Comparison of ENCODE assay signal across 17 cellular contexts in the genomic region with DNA sequence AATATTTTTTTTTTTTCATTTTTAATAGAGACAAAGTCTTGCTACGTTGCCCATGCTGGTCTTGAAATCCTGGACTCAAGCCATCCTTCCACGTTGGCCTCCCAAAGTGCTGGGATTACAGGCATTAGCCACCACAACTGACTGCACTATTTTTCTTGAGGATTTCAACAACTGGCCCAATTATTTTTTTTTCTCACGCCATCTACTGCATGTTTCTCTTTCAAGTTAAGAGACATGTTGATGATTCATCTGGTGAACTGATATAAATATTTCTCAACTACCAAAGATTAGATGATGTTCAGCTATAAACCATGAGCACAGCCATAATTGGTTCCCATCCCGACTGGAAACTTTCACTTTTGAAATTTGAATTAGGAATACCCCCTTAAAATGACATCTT.
DNase-seq lines count a peak whose midpoint lies in the region; ATAC-seq and TF ChIP-seq lines count a peak whose summit lies in the region.
"Had no signal": no experiment of that assay in that cellular context is flagged by ENCODE, and none has a peak within 500 bp of the region (broad histone marks: within the 10 kb centered on the region; RNA-seq: fewer than 3 reads in every experiment).

No MANE protein-coding gene starts in this region.

- no peak overlapping the region for H2AFZ ChIP-seq in mesenchymal stem cell (ENCODE audit: low read depth, low read length)
- H2AFZ ChIP-seq: GM23248 had no signal

- H3K23ac ChIP-seq in mesenchymal stem cell (ENCODE audit: low read length in 2 of 2): no peak overlapping the region

- 74% methylated on average over 3 of the region's 4 CpGs for WGBS in mesenchymal stem cell

- H2BK12ac ChIP-seq in mesenchymal stem cell (ENCODE audit: low read length in 2 of 2): no peak overlapping the region

- intact Hi-C loops in naive thymus-derived CD4-positive, alpha-beta T cell (cut with micrococcal nuclease): no loop called here

- H3K4me3 ChIP-seq in AG09309 (ENCODE audit: control insufficient read depth, low read depth, low read length) (no peak overlapping the region), fibroblast of mammary gland (ENCODE audit: control insufficient read depth, low read depth, low read length) (no peak overlapping the region), mesenchymal stem cell (ENCODE audit: insufficient read depth in 1 of 2, low read depth in 1 of 2, low read length in 2 of 2) (no peak overlapping the region)
- no peak overlapping the region for H3K4me3 ChIP-seq in naive thymus-derived CD4-positive, alpha-beta T cell (ENCODE audit: low read length)
- H3K4me3 ChIP-seq: GM12878, GM23248 had no signal

- no peak overlapping the region for H3K4ac ChIP-seq in mesenchymal stem cell (ENCODE audit: low read depth in 1 of 2, low read length in 2 of 2)

- no peak overlapping the region for H3K27ac Mint-ChIP-seq in stimulated activated naive B cell treated with anti-CD40 and anti-IgM and Interleukin-4, amounts not matched to agents 10 μg/mL and 1 μg/mL and 100 μg/mL, for 72 hours
- no peak overlapping the region for H3K27ac Mint-ChIP-seq in naive thymus-derived CD4-positive, alpha-beta T cell
- H3K27ac Mint-ChIP-seq: CD4-positive, alpha-beta memory T cell had no signal

- H3K27me3 ChIP-seq in mesenchymal stem cell (ENCODE audit: control insufficient read depth in 1 of 2, insufficient read depth in 1 of 2, low read length in 2 of 2): no peaks in the 10 kb centered on the region
- no peaks in the 10 kb centered on the region for H3K27me3 ChIP-seq in naive thymus-derived CD4-positive, alpha-beta T cell (ENCODE audit: control insufficient read depth in 2 of 2, insufficient read depth in 2 of 2, low read length in 2 of 2)
- H3K27me3 ChIP-seq: BE2C had no signal

- ATAC-seq in stimulated activated naive B cell treated with anti-CD40 and anti-IgM and Interleukin-4, amounts not matched to agents 10 μg/mL and 1 μg/mL and 100 μg/mL, for 72 hours (replicated peaks): no peak
- no peak for ATAC-seq in naive thymus-derived CD4-positive, alpha-beta T cell
- ATAC-seq: GM12878, HepG2 had no signal

- peak; percentile 13 for DNase-seq in AG09309 (ENCODE audit: low read depth)
- peak; percentile 5 for DNase-seq in LHCN-M2 (ENCODE audit: low read depth)
- DNase-seq in fibroblast of mammary gland (ENCODE audit: low read depth): peak; percentile 25
- peak; percentile 69 for DNase-seq in mesenchymal stem cell
- no peak for DNase-seq in stimulated activated naive B cell treated with anti-CD40 and anti-IgM and Interleukin-4, amounts not matched to agents 10 μg/mL and 1 μg/mL and 100 μg/mL, for 72 hours
- DNase-seq in NCI-H82 (lab: John Stamatoyannopoulos, UW): no peak
- DNase-seq in naive thymus-derived CD4-positive, alpha-beta T cell: no peak
- no peak for DNase-seq in substantia nigra (lab: John Stamatoyannopoulos, UW)
- DNase-seq: ACHN; BE2C; CD4-positive, alpha-beta memory T cell; DMS79; GM23248; H7 had no signal

- no peak overlapping the region for H3K18ac ChIP-seq in mesenchymal stem cell (ENCODE audit: low read depth in 1 of 2, low read length in 2 of 2)

- H2AK5ac ChIP-seq in mesenchymal stem cell (ENCODE audit: low read length, severe bottlenecking): no peak overlapping the region

- H3K4me1 ChIP-seq in mesenchymal stem cell (ENCODE audit: control insufficient read depth, insufficient read depth, low read depth, low read length): no peaks in the 10 kb centered on the region
- H3K4me1 ChIP-seq in naive thymus-derived CD4-positive, alpha-beta T cell (ENCODE audit: control insufficient read depth in 2 of 2, insufficient read depth in 2 of 2, low read length in 2 of 2): no peaks in the 10 kb centered on the region
- H3K4me1 ChIP-seq: BE2C had no signal

- no peak overlapping the region for H3K4me3 Mint-ChIP-seq in stimulated activated naive B cell treated with anti-CD40 and anti-IgM and Interleukin-4, amounts not matched to agents 10 μg/mL and 1 μg/mL and 100 μg/mL, for 72 hours
- H3K4me3 Mint-ChIP-seq in naive thymus-derived CD4-positive, alpha-beta T cell: no peak overlapping the region
- H3K4me3 Mint-ChIP-seq: CD4-positive, alpha-beta memory T cell had no signal

- no peak overlapping the region for H4K91ac ChIP-seq in mesenchymal stem cell (ENCODE audit: low read length)

- no peaks in the 10 kb centered on the region for H3K27me3 Mint-ChIP-seq in stimulated activated naive B cell treated with anti-CD40 and anti-IgM and Interleukin-4, amounts not matched to agents 10 μg/mL and 1 μg/mL and 100 μg/mL, for 72 hours
- no peaks in the 10 kb centered on the region for H3K27me3 Mint-ChIP-seq in naive thymus-derived CD4-positive, alpha-beta T cell
- H3K27me3 Mint-ChIP-seq: CD4-positive, alpha-beta memory T cell had no signal

- H3K4me1 Mint-ChIP-seq in stimulated activated naive B cell treated with anti-CD40 and anti-IgM and Interleukin-4, amounts not matched to agents 10 μg/mL and 1 μg/mL and 100 μg/mL, for 72 hours: peaks cover 0 to 3% of the 10 kb centered on the region in 2 donors
- H3K4me1 Mint-ChIP-seq in naive thymus-derived CD4-positive, alpha-beta T cell: no peaks in the 10 kb centered on the region
- H3K4me1 Mint-ChIP-seq: CD4-positive, alpha-beta memory T cell had no signal

- H3K9me3 ChIP-seq in mesenchymal stem cell (ENCODE audit: control insufficient read depth, low read length): no peaks in the 10 kb centered on the region
- no peaks in the 10 kb centered on the region for H3K9me3 ChIP-seq in naive thymus-derived CD4-positive, alpha-beta T cell (ENCODE audit: control insufficient read depth in 2 of 3, low read length in 3 of 3)
- H3K9me3 ChIP-seq: BE2C had no signal

- TF ChIP-seq CTCF in AG09309 (IDR thresholded peaks at IDR 0.05; ENCODE audit: control insufficient read depth, insufficient read depth, low read depth, low read length, missing control alignments) (no peak), fibroblast of mammary gland (conservative IDR thresholded peaks at IDR 0.05; ENCODE audit: control insufficient read depth, insufficient read depth, low read depth, low read length) (no peak)

- no peak overlapping the region for H2BK15ac ChIP-seq in mesenchymal stem cell (ENCODE audit: low read depth, poor library complexity, severe bottlenecking)

- H3K27ac ChIP-seq in mesenchymal stem cell (ENCODE audit: low read length, poor library complexity, severe bottlenecking): no peak overlapping the region
- no peak overlapping the region for H3K27ac ChIP-seq in naive thymus-derived CD4-positive, alpha-beta T cell (ENCODE audit: low read depth, low read length)
- no peak overlapping the region for H3K27ac ChIP-seq in substantia nigra (ENCODE audit: low read depth, low read length, poor library complexity, severe bottlenecking)
- H3K27ac ChIP-seq: C4-2B, GM23248 had no signal

- H3K79me1 ChIP-seq in mesenchymal stem cell (replicated peaks; ENCODE audit: low read length, poor library complexity, severe bottlenecking): no peaks in the 10 kb centered on the region

- H3K4me2 ChIP-seq in mesenchymal stem cell (ENCODE audit: low read length, poor library complexity, severe bottlenecking): no peak overlapping the region

- POLR2A ChIA-PET in naive thymus-derived CD4-positive, alpha-beta T cell (lab: Charles Lee): no interaction called here

- H3K14ac ChIP-seq in mesenchymal stem cell (ENCODE audit: low read length in 2 of 2): no peak overlapping the region

- CTCF ChIA-PET in naive thymus-derived CD4-positive, alpha-beta T cell (lab: Charles Lee): no interaction called here

- no peaks in the 10 kb centered on the region for H3K9me3 Mint-ChIP-seq in stimulated activated naive B cell treated with anti-CD40 and anti-IgM and Interleukin-4, amounts not matched to agents 10 μg/mL and 1 μg/mL and 100 μg/mL, for 72 hours
- peaks cover 0 to 5% (median 0%) of the 10 kb centered on the region in 11 donors for H3K9me3 Mint-ChIP-seq in naive thymus-derived CD4-positive, alpha-beta T cell

- H2BK5ac ChIP-seq in mesenchymal stem cell (ENCODE audit: low read depth, low read length, poor library complexity, severe bottlenecking): no peak overlapping the region

- no peaks in the 10 kb centered on the region for H3K36me3 Mint-ChIP-seq in stimulated activated naive B cell treated with anti-CD40 and anti-IgM and Interleukin-4, amounts not matched to agents 10 μg/mL and 1 μg/mL and 100 μg/mL, for 72 hours
- H3K36me3 Mint-ChIP-seq in naive thymus-derived CD4-positive, alpha-beta T cell: no peaks in the 10 kb centered on the region
- H3K36me3 Mint-ChIP-seq: CD4-positive, alpha-beta memory T cell had no signal

- H3K36me3 ChIP-seq in mesenchymal stem cell (ENCODE audit: control insufficient read depth in 1 of 2, insufficient read depth in 2 of 2, low read depth in 1 of 2, low read length in 2 of 2): no peaks in the 10 kb centered on the region
- H3K36me3 ChIP-seq in naive thymus-derived CD4-positive, alpha-beta T cell (ENCODE audit: control insufficient read depth in 2 of 3, insufficient read depth in 3 of 3, low read length in 3 of 3): no peaks in the 10 kb centered on the region
- H3K36me3 ChIP-seq: BE2C had no signal

- no peak overlapping the region for H4K8ac ChIP-seq in mesenchymal stem cell (ENCODE audit: low read length)

- no peak overlapping the region for H2BK120ac ChIP-seq in mesenchymal stem cell (ENCODE audit: low read depth, low read length)

- no peak overlapping the region for H3K9ac ChIP-seq in mesenchymal stem cell (ENCODE audit: low read length)
- H3K9ac ChIP-seq: GM23248 had no signal

Comparison
In these comparisons a context has a peak if more than half of its experiments do, and no peak if none do; other contexts are left out.
1. DNase-seq: peak in AG09309 (single experiment), LHCN-M2 (single experiment), fibroblast of mammary gland (single experiment) and mesenchymal stem cell (single experiment); none in stimulated activated naive B cell treated with anti-CD40 and anti-IgM and Interleukin-4, amounts not matched to agents 10 μg/mL and 1 μg/mL and 100 μg/mL, for 72 hours (single experiment), NCI-H82 (single experiment), naive thymus-derived CD4-positive, alpha-beta T cell (0 of 9) and substantia nigra (0 of 49).